29 cellular contexts compared by ENCODE assay signal in genomic region chr6:14100098-14100497, GRCh38. TPM values are rescaled to one million over a fixed set of nuclear protein-coding genes. Genes with fewer than 3 reads are reported as not detected.
DNase-seq lines count a peak whose midpoint lies in the region; ATAC-seq, FAIRE-seq and TF ChIP-seq lines count a peak whose summit lies in the region.
"Had no signal": no experiment of that assay in that cellular context is flagged by ENCODE, and none has a peak within 500 bp of the region (broad histone marks: within the 10 kb centered on the region; RNA-seq: fewer than 3 reads in every experiment).

No MANE protein-coding gene starts in this region.

- H3K4me2 ChIP-seq in K562 (ENCODE audit: insufficient read depth, low read length), result no peak overlapping the region
- H3K4me2 ChIP-seq: hepatocyte, PC-9 had no signal

- H3K9me3 Mint-ChIP-seq in stimulated activated naive CD8-positive, alpha-beta T cell treated with anti-CD3 and anti-CD28 coated beads, Interleukin-15, Interleukin-2, amounts not matched to agents 100 ng/mL and 50 ng/mL, for 24 hours, result peaks cover 1% of the 10 kb centered on the region
- peaks cover 0 to 9% of the 10 kb centered on the region in 2 donors for H3K9me3 Mint-ChIP-seq in stimulated activated naive CD8-positive, alpha-beta T cell treated with anti-CD3 and anti-CD28 coated beads, Interleukin-15, amount 100 ng/mL, for 72 hours
- H3K9me3 Mint-ChIP-seq: mesothelial cell of epicardium, nephron had no signal

- CTCF ChIA-PET in K562 (lab: Yijun Ruan, JAX; ENCODE audit: low intra/inter-chr PET ratio), result no interaction called here

- H3K36me3 Mint-ChIP-seq in stimulated activated naive CD8-positive, alpha-beta T cell treated with anti-CD3 and anti-CD28 coated beads, Interleukin-15, Interleukin-2, amounts not matched to agents 100 ng/mL and 50 ng/mL, for 24 hours (ENCODE audit: low read depth), result no peaks in the 10 kb centered on the region
- H3K36me3 Mint-ChIP-seq: activated CD8-positive, alpha-beta memory T cell treated with anti-CD3 and anti-CD28 coated beads, Interleukin-2, amount 10 ng/mL, durations not matched to agents 7 days and 5 days; CD4-positive, CD25-positive, alpha-beta regulatory T cell; mesothelial cell of epicardium had no signal

- TF ChIP-seq EP300 in K562 (IDR thresholded peaks at IDR 0.05; ENCODE audit: low read length), result no peak

- H3K27me3 Mint-ChIP-seq in stimulated activated naive CD8-positive, alpha-beta T cell treated with anti-CD3 and anti-CD28 coated beads, Interleukin-15, Interleukin-2, amounts not matched to agents 100 ng/mL and 50 ng/mL, for 24 hours, result peaks cover 1% of the 10 kb centered on the region
- H3K27me3 Mint-ChIP-seq in stimulated activated naive CD8-positive, alpha-beta T cell treated with anti-CD3 and anti-CD28 coated beads, Interleukin-15, amount 100 ng/mL, for 72 hours, result no peaks in the 10 kb centered on the region

- H3K4me3 ChIP-seq in K562 (no peak overlapping the region), upper lobe of right lung (no peak overlapping the region)
- H3K4me3 ChIP-seq: cardiac muscle cell, gastrocnemius medialis, hepatocyte, PC-9 had no signal

- no peak for TF ChIP-seq POLR2A in K562 (conservative IDR thresholded peaks at IDR 0.05)

- no peak overlapping the region for H2AFZ ChIP-seq in K562 (ENCODE audit: low read depth, low read length)
- H2AFZ ChIP-seq: hepatocyte, PC-9 had no signal

- no peak for FAIRE-seq in K562 (lab: Jason Lieb, UNC)
- FAIRE-seq: D721Med, endometrium had no signal

- peak overlapping the region; percentile 12 for H3K27ac Mint-ChIP-seq in stimulated activated naive CD8-positive, alpha-beta T cell treated with anti-CD3 and anti-CD28 coated beads, Interleukin-15, Interleukin-2, amounts not matched to agents 100 ng/mL and 50 ng/mL, for 24 hours
- H3K27ac Mint-ChIP-seq in stimulated activated naive CD8-positive, alpha-beta T cell treated with anti-CD3 and anti-CD28 coated beads, Interleukin-15, amount 100 ng/mL, for 72 hours, result peak overlapping the region in 1 of 2 donors; percentile 31
- H3K27ac Mint-ChIP-seq: activated CD8-positive, alpha-beta memory T cell treated with anti-CD3 and anti-CD28 coated beads, Interleukin-2, amount 10 ng/mL, durations not matched to agents 7 days and 5 days; CD4-positive, CD25-positive, alpha-beta regulatory T cell; mesothelial cell of epicardium; nephron had no signal

- no peaks in the 10 kb centered on the region for H3K79me2 ChIP-seq in K562 (ENCODE audit: control insufficient read depth, insufficient read depth, low read length)
- H3K79me2 ChIP-seq: hepatocyte had no signal

- BruUV-seq in K562 (replicated peaks; lab: Mats Ljungman, UMichigan), result no TSS peak

- TF ChIP-seq RAD21 in K562 (CRISPR knock-in tag; conservative IDR thresholded peaks at IDR 0.05 in 1 of 2, IDR thresholded peaks at IDR 0.05 in 1 of 2), result no peak

- H3K4me3 Mint-ChIP-seq in stimulated activated naive CD8-positive, alpha-beta T cell treated with anti-CD3 and anti-CD28 coated beads, Interleukin-15, Interleukin-2, amounts not matched to agents 100 ng/mL and 50 ng/mL, for 24 hours, result no peak overlapping the region
- no peak overlapping the region for H3K4me3 Mint-ChIP-seq in stimulated activated naive CD8-positive, alpha-beta T cell treated with anti-CD3 and anti-CD28 coated beads, Interleukin-15, amount 100 ng/mL, for 72 hours
- H3K4me3 Mint-ChIP-seq: activated CD8-positive, alpha-beta memory T cell treated with anti-CD3 and anti-CD28 coated beads, Interleukin-2, amount 10 ng/mL, durations not matched to agents 7 days and 5 days; CD4-positive, CD25-positive, alpha-beta regulatory T cell; mesothelial cell of epicardium; nephron had no signal

- H3K27ac ChIP-seq in K562 (ENCODE audit: extremely low read depth, low read depth, low read length) (no peak overlapping the region), upper lobe of right lung (no peak overlapping the region)
- H3K27ac ChIP-seq: cardiac muscle cell, gastrocnemius medialis, hepatocyte, PC-9, VCaP had no signal

- intact Hi-C loops in K562 (cut with micrococcal nuclease), result no loop called here
- intact Hi-C loops in upper lobe of right lung (cut with DNase I), result no loop called here

- in situ Hi-C loops in K562 (cut with MboI), result no loop called here

- TF ChIP-seq CTCF in K562 (IDR thresholded peaks at IDR 0.05 in 2 of 3, conservative IDR thresholded peaks at IDR 0.05 in 1 of 3; ENCODE audit: insufficient read depth in 2 of 3, low read depth in 1 of 3, low read length in 3 of 3) (no peak), upper lobe of right lung (IDR thresholded peaks at IDR 0.05) (no peak)

- H3K36me3 ChIP-seq in K562 (ENCODE audit: control insufficient read depth, insufficient read depth, low read length) (no peaks in the 10 kb centered on the region), upper lobe of right lung (no peaks in the 10 kb centered on the region)
- H3K36me3 ChIP-seq: cardiac muscle cell, gastrocnemius medialis had no signal

- H3K4me1 ChIP-seq in K562 (replicated peaks in 1 of 2; ENCODE audit: control insufficient read depth in 2 of 2, insufficient read depth in 2 of 2, low read length in 2 of 2) (no peaks in the 10 kb centered on the region), upper lobe of right lung (peaks cover 4% of the 10 kb centered on the region)
- H3K4me1 ChIP-seq: gastrocnemius medialis had no signal

- no peak for ATAC-seq in stimulated activated naive CD8-positive, alpha-beta T cell treated with anti-CD3 and anti-CD28 coated beads, Interleukin-15, amount 100 ng/mL, for 72 hours
- ATAC-seq in K562 (no peak), upper lobe of right lung (peak; percentile 67), HG03097 (IDR thresholded peaks at IDR 0.05; ENCODE audit: low FRiP score, unreplicated experiment) (no peak), GM18498 (IDR thresholded peaks at IDR 0.05; ENCODE audit: unreplicated experiment) (no peak)
- ATAC-seq: activated CD8-positive, alpha-beta memory T cell treated with anti-CD3 and anti-CD28 coated beads, Interleukin-2, amount 10 ng/mL, durations not matched to agents 7 days and 5 days; gastrocnemius medialis; left lobe of liver had no signal

- DNase-seq in stimulated activated naive CD8-positive, alpha-beta T cell treated with anti-CD3 and anti-CD28 coated beads, Interleukin-15, amount 100 ng/mL, for 72 hours, result no peak
- DNase-seq in NCI-H2196 treated with DMSO at 0.1 percent for 48 hours (lab: John Stamatoyannopoulos, UW; ENCODE audit: unreplicated experiment), result peak; percentile 2
- no peak for DNase-seq in K562 (ENCODE audit: extremely low read depth in 1 of 4, low spot score in 3 of 4)
- no peak for DNase-seq in upper lobe of right lung
- no peak for DNase-seq in activated gamma-delta T cell (lab: John Stamatoyannopoulos, UW)
- DNase-seq: activated CD4-positive, alpha-beta T cell treated with anti-CD3 and anti-CD28 coated beads, Interleukin-2, amount 50 U/mL, for 1 hour; activated CD8-positive, alpha-beta memory T cell treated with anti-CD3 and anti-CD28 coated beads, Interleukin-2, amount 10 ng/mL, durations not matched to agents 7 days and 5 days; activated naive CD4-positive, alpha-beta T cell treated with anti-CD3 and anti-CD28 coated beads, Interleukin-2, amount 50 U/mL, for 16 hours; anterior cingulate cortex; CD4-positive, CD25-positive, alpha-beta regulatory T cell; cortex of kidney; gastrocnemius medialis; NCI-H1417; NCI-H2171; PC-9; SHP77 treated with DMSO at 0.1 percent for 48 hours; stimulated activated CD4-positive, alpha-beta T cell treated with anti-CD3 and anti-CD28 coated beads, Interleukin-2, amount 100 ng/mL, for 48 hours; stimulated activated naive CD4-positive, alpha-beta T cell had no signal

- no peak overlapping the region for H3K9ac ChIP-seq in K562 (ENCODE audit: insufficient read depth in 1 of 2, low read depth in 2 of 2, low read length in 2 of 2)

- H3K9me3 ChIP-seq in K562 (replicated peaks; ENCODE audit: control insufficient read depth, insufficient read depth, low read depth, low read length) (no peaks in the 10 kb centered on the region), upper lobe of right lung (no peaks in the 10 kb centered on the region)
- H3K9me3 ChIP-seq: gastrocnemius medialis had no signal

- H3K27me3 ChIP-seq in K562 (ENCODE audit: control insufficient read depth in 2 of 2, insufficient read depth in 2 of 2, low read length in 2 of 2), result peaks cover 0 to 5% of the 10 kb centered on the region in 2 experiments; a peak in 2 of 5 replicates
- no peaks in the 10 kb centered on the region for H3K27me3 ChIP-seq in upper lobe of right lung
- H3K27me3 ChIP-seq: cardiac muscle cell, hepatocyte had no signal

- 44% methylated on average over 3 of the region's 3 CpGs for WGBS in K562 (ENCODE audit: insufficient coverage, low coverage, missing lambda C conversion rate)

- H4K20me1 ChIP-seq in K562 (replicated peaks; ENCODE audit: control insufficient read depth, insufficient read depth, low read length), result no peaks in the 10 kb centered on the region

- peaks cover 34% of the 10 kb centered on the region for H3K4me1 Mint-ChIP-seq in stimulated activated naive CD8-positive, alpha-beta T cell treated with anti-CD3 and anti-CD28 coated beads, Interleukin-15, Interleukin-2, amounts not matched to agents 100 ng/mL and 50 ng/mL, for 24 hours (ENCODE audit: low read depth)
- H3K4me1 Mint-ChIP-seq in stimulated activated naive CD8-positive, alpha-beta T cell treated with anti-CD3 and anti-CD28 coated beads, Interleukin-15, amount 100 ng/mL, for 72 hours, result peaks cover 33% of the 10 kb centered on the region
- H3K4me1 Mint-ChIP-seq: activated CD8-positive, alpha-beta memory T cell treated with anti-CD3 and anti-CD28 coated beads, Interleukin-2, amount 10 ng/mL, durations not matched to agents 7 days and 5 days; mesothelial cell of epicardium; nephron had no signal

- POLR2A ChIA-PET in K562 (lab: Yijun Ruan, JAX), result interaction anchor here (1.7 kb wide), 1 partner anchor 10 kb away, joined by 9 read pairs; no protein-coding TSS in a partner anchor

- no peaks in the 10 kb centered on the region for H3K9me1 ChIP-seq in K562 (ENCODE audit: control insufficient read depth, insufficient read depth, low read length)

RNA-seq across cellular contexts. Expression of gene CD83, which starts 17.5 kb away (rescaled TPM):
- 2.9 and 4.0 TPM in 2 replicates for total RNA-seq in K562 (2011; cell fraction: chromatin; rRNA removed; ENCODE audit: low replicate concordance)
- 1.4 and 1.8 TPM in 2 replicates for total RNA-seq in K562 (2011; cell fraction: nucleolus; rRNA removed)
- 2.6 and 2.7 TPM in 2 replicates for total RNA-seq in K562 (2011; cell fraction: nucleoplasm; rRNA removed)
- total RNA-seq in K562 (2014; rRNA removed), result 3.1 and 3.7 TPM in 2 replicates
- total RNA-seq in K562 (2014; rRNA removed; fragmentation: Illumina TruSeq; extraction: Trizol), result 3.1 and 3.3 TPM in 2 replicates
- 3.8 and 4.3 TPM in 2 replicates for total RNA-seq in K562 (2015; rRNA removed; fragmentation: Illumina TruSeq; extraction: Trizol)
- total RNA-seq in K562 (2021), result 3.2 and 3.4 TPM in 2 replicates
- polyA plus RNA-seq in K562 (2011; rRNA removed), result 1.5 and 2.5 TPM in 2 replicates
- polyA plus RNA-seq in K562 (2011; cell fraction: cytosol; rRNA removed), result 1.1 and 1.2 TPM in 2 replicates
- 1.1 and 1.2 TPM in 2 replicates for polyA plus RNA-seq in K562 (2011; cell fraction: nucleus; rRNA removed)
- 3.6 and 4.1 TPM in 2 replicates for polyA plus RNA-seq in K562 (2012)
- 3.3 and 3.6 TPM in 2 replicates for polyA plus RNA-seq in K562 (2014; fragmentation: Illumina TruSeq; extraction: Trizol)
- polyA plus RNA-seq in K562 (2014; fragmentation: Nextera tagmentation; extraction: Ambion mirVana), result 1 to 10 TPM; 3.6 to 4.1 TPM
- 2.6 and 2.8 TPM in 2 replicates for polyA plus RNA-seq in K562 (2014; rRNA removed)
- 1.8 and 2.0 TPM in 2 replicates for polyA minus RNA-seq in K562 (2011; rRNA and poly(A)+ RNA removed)
- polyA minus RNA-seq in K562 (2011; cell fraction: cytosol; rRNA and poly(A)+ RNA removed), result 0.48 and 0.91 TPM in 2 replicates
- 0.67 and 0.78 TPM in 2 replicates for polyA minus RNA-seq in K562 (2011; cell fraction: nucleus; rRNA and poly(A)+ RNA removed)
- total RNA-seq in upper lobe of right lung, result 26.0 TPM
